1 cellular context compared by ENCODE assay signal in genomic region chr3:4351872-4352271, GRCh38.
TF ChIP-seq lines count a peak whose summit lies in the region.

No MANE protein-coding gene starts in this region.

TF ChIP-seq in HepG2, 621 proteins besides CTCF, POLR2A, EP300 and RAD21:
- TF ChIP-seq MBNL3 (CRISPR knock-in tag; conservative IDR thresholded peaks at IDR 0.05) (no peak), PAF1 (CRISPR knock-in tag; IDR thresholded peaks at IDR 0.05) (no peak), CREB3 (CRISPR knock-in tag; IDR thresholded peaks at IDR 0.05) (no peak), ZNF720 (CRISPR knock-in tag; IDR thresholded peaks at IDR 0.05) (no peak), ZBTB34 (CRISPR knock-in tag; IDR thresholded peaks at IDR 0.05) (no peak), YY1 (IDR thresholded peaks at IDR 0.05; ENCODE audit: insufficient read depth, insufficient replicate concordance, low read depth, low read length) (no peak), BCLAF1 (IDR thresholded peaks at IDR 0.05) (no peak), MIER2 (CRISPR knock-in tag; IDR thresholded peaks at IDR 0.05) (no peak), GATAD1 (CRISPR knock-in tag; IDR thresholded peaks at IDR 0.05) (no peak), MTA1 (CRISPR knock-in tag; IDR thresholded peaks at IDR 0.05; ENCODE audit: borderline replicate concordance) (no peak), PRPF4 (IDR thresholded peaks at IDR 0.05; ENCODE audit: low read depth, low read length, poor library complexity, severe bottlenecking) (no peak), PATZ1 (CRISPR knock-in tag; IDR thresholded peaks at IDR 0.05) (no peak)
